11 cellular contexts compared by ENCODE assay signal in the genomic region with DNA sequence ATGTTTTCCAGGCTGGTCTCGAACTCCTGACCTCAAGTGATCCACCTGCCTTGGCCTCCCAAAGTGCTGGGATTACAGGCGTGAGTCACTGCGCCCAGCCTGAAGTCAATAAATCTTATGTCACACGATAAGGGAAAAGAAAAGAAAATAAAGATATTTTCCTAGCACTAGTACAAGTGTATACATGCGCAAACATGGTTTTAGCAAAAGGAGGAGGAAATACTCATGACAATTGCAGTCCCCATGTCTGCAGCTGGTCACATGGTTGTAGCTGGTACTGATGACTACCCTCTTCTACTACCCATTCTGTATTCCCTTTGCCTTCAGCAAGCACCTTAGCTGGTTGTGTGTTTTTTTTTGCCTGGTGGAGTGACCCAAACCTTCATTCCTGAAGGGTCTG. TPM values are rescaled to one million over a fixed set of nuclear protein-coding genes. Genes with fewer than 3 reads are reported as not detected.
"Had no signal": no experiment of that assay in that cellular context is flagged by ENCODE, and none has a peak within 500 bp of the region (broad histone marks: within the 10 kb centered on the region; RNA-seq: fewer than 3 reads in every experiment).

No MANE protein-coding gene starts in this region.

RNA-seq across cellular contexts. Expression of a gene that starts 23.6 kb away (rescaled TPM):
- total RNA-seq: activated naive CD4-positive, alpha-beta T cell treated with anti-CD3 and anti-CD28 coated beads for 36 hours; activated naive CD4-positive, alpha-beta T cell treated with anti-CD3 and anti-CD28 coated beads, Interleukin-2, amount 50 U/mL, for 72 hours; activated naive CD8-positive, alpha-beta T cell treated with anti-CD3 and anti-CD28 coated beads for 36 hours; activated naive CD8-positive, alpha-beta T cell treated with anti-CD3 and anti-CD28 coated beads, Interleukin-2, amount 10 ng/mL, durations not matched to agents 7 days and 5 days; activated T-helper 1 cell treated with anti-CD3 and anti-CD28 coated beads, Interleukin-12 subunit alpha, Interleukin-12 subunit beta, Interleukin-2, Interleukin-4 antibody, amounts not matched to agents 30 ng/mL and 10 ng/mL and 1 ng/mL, durations not matched to agents 14 hours and 24 hours and 36 hours; activated T-helper 17 cell treated with anti-CD3 and anti-CD28 coated beads, Interleukin-2, amount 50 U/mL, for 72 hours; activated T-helper 2 cell treated with anti-CD3 and anti-CD28 coated beads, Interferon-gamma antibody, Interleukin-2, Interleukin-4, amounts not matched to agents 10 μg/mL and 5 μg/mL and 100 μg/mL, durations not matched to agents 14 hours and 24 hours and 36 hours had no signal

RNA-seq across cellular contexts. Expression of a gene that starts 44.2 kb away (rescaled TPM):
- total RNA-seq: activated naive CD4-positive, alpha-beta T cell treated with anti-CD3 and anti-CD28 coated beads for 36 hours; activated naive CD4-positive, alpha-beta T cell treated with anti-CD3 and anti-CD28 coated beads, Interleukin-2, amount 50 U/mL, for 72 hours; activated naive CD8-positive, alpha-beta T cell treated with anti-CD3 and anti-CD28 coated beads for 36 hours; activated naive CD8-positive, alpha-beta T cell treated with anti-CD3 and anti-CD28 coated beads, Interleukin-2, amount 10 ng/mL, durations not matched to agents 7 days and 5 days; activated T-cell treated with anti-CD3 and anti-CD28 coated beads, Interleukin-2, amount 50 U/mL, for 4 hours; activated T-cell treated with anti-CD3 and anti-CD28 coated beads, Interleukin-2, amount 50 U/mL, for 72 hours; activated T-helper 1 cell treated with anti-CD3 and anti-CD28 coated beads, Interleukin-12 subunit alpha, Interleukin-12 subunit beta, Interleukin-2, Interleukin-4 antibody, amounts not matched to agents 30 ng/mL and 10 ng/mL and 1 ng/mL, durations not matched to agents 14 hours and 24 hours and 36 hours; activated T-helper 17 cell treated with anti-CD3 and anti-CD28 coated beads, Interleukin-2, amount 50 U/mL, for 72 hours; activated T-helper 2 cell treated with anti-CD3 and anti-CD28 coated beads, Interferon-gamma antibody, Interleukin-2, Interleukin-4, amounts not matched to agents 10 μg/mL and 5 μg/mL and 100 μg/mL, durations not matched to agents 14 hours and 24 hours and 36 hours; ascending aorta; cardiac septum had no signal
